Comparison of ENCODE assay signal across 15 cellular contexts in the genomic region with DNA sequence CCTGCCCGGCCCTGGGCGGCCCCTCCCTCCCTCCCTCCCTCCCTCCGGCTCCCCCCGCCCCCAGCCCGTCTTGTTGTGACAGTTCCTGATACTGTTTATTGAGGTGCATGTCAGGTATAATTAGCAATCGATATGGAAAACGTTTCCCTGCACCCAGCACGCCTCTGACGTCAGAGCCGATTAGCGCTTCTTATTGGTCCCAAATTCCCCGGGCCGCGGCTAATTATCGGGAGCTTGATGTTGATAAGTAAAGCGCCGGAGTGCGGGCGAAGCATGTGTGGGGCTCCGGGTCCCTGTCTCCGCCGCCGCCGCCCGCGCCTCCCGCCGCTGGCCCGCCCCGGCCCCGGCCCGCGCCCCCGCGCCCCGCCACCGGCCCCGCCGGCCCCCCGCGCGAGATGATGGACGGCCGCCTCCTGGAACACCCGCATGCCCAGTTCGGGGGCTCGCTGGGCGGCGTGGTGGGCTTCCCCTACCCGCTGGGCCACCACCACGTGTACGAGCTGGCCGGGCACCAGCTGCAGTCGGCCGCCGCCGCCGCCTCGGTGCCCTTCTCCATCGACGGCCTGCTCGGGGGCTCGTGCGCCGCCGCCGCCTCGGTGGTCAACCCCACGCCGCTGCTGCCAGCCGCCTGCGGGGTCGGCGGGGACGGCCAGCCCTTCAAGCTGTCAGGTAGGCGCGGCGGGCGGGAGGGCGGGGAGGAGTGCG. TPM values are rescaled to one million over a fixed set of nuclear protein-coding genes. Genes with fewer than 3 reads are reported as not detected.
DNase-seq lines count a peak whose midpoint lies in the region; ATAC-seq, FAIRE-seq and TF ChIP-seq lines count a peak whose summit lies in the region.
"Had no signal": no experiment of that assay in that cellular context is flagged by ENCODE, and none has a peak within 500 bp of the region (broad histone marks: within the 10 kb centered on the region; RNA-seq: fewer than 3 reads in every experiment).

A gene (plus strand): TSS at position 250 of the 705 bp plus-strand sequence. CDS start 146 bp downstream, at position 396.

- no peak within 1 kb of the TSS for H2BK120ac ChIP-seq in IMR-90 (ENCODE audit: low read depth, low read length)

- TF ChIP-seq CTCF in IMR-90 (conservative IDR thresholded peaks at IDR 0.05; ENCODE audit: low read depth, low read length), result no peak
- no peak for TF ChIP-seq CTCF in astrocyte (IDR thresholded peaks at IDR 0.05; ENCODE audit: insufficient read depth, low read depth, low read length)
- TF ChIP-seq CTCF in neural crest cell (conservative IDR thresholded peaks at IDR 0.05), result no peak
- TF ChIP-seq CTCF in gastroesophageal sphincter (IDR thresholded peaks at IDR 0.05), result no peak
- TF ChIP-seq CTCF in Caco-2 (IDR thresholded peaks at IDR 0.05; ENCODE audit: insufficient read depth in 1 of 2, low read depth in 1 of 2, low read length in 1 of 2, severe bottlenecking in 1 of 2, unreplicated experiment in 1 of 2), result no peak

- peaks cover 51% of the 10 kb centered on the region for H3K27me3 Mint-ChIP-seq in T-helper 2 cell treated with Interferon-gamma antibody and Interleukin-4, amounts not matched to agents 5 μg/mL and 100 μg/mL, for 36 hours (ENCODE audit: low read depth)
- H3K27me3 Mint-ChIP-seq in astrocyte (ENCODE audit: low read depth, unreplicated experiment) (peaks cover 45% of the 10 kb centered on the region), neural crest cell (ENCODE audit: low read depth) (peaks cover 78% of the 10 kb centered on the region), Caco-2 (ENCODE audit: insufficient read depth, unreplicated experiment) (peaks cover 31% of the 10 kb centered on the region)

- H3K4me3 ChIP-seq in IMR-90 (ENCODE audit: insufficient read depth, low read depth, low read length) (no peak within 1 kb of the TSS), astrocyte (ENCODE audit: insufficient read depth, low read depth, low read length) (no peak within 1 kb of the TSS), gastroesophageal sphincter (no peak within 1 kb of the TSS), Caco-2 (ENCODE audit: low read depth, low read length) (no peak within 1 kb of the TSS)
- H3K4me3 ChIP-seq: colonic mucosa, lung, uterus had no signal

- H2AFZ ChIP-seq in IMR-90 (replicated peaks; ENCODE audit: low read length, poor library complexity) (peak within 1 kb of the TSS; percentile 51), astrocyte (ENCODE audit: low read depth, low read length) (no peak within 1 kb of the TSS)

- H3K36me3 ChIP-seq in IMR-90 (ENCODE audit: control insufficient read depth, insufficient read depth, low read length) (no peaks in the 10 kb centered on the region), astrocyte (ENCODE audit: insufficient read depth, low read length) (no peaks in the 10 kb centered on the region), gastroesophageal sphincter (no peaks in the 10 kb centered on the region), Caco-2 (ENCODE audit: control insufficient read depth, insufficient read depth, low read length) (no peaks in the 10 kb centered on the region)
- H3K36me3 ChIP-seq: colonic mucosa, uterus had no signal

- no peak within 1 kb of the TSS for H2BK20ac ChIP-seq in IMR-90 (ENCODE audit: low read depth, low read length)

- no peak within 1 kb of the TSS for H3K14ac ChIP-seq in IMR-90 (replicated peaks; ENCODE audit: low read depth, low read length)

- H3K9ac ChIP-seq in IMR-90 (ENCODE audit: low read depth, low read length) (no peak within 1 kb of the TSS), astrocyte (ENCODE audit: low read length) (no peak within 1 kb of the TSS)

- in situ Hi-C loops in IMR-90 (cut with MboI; ENCODE audit: low sequenced_read_pairs), result no loop called here

- CTCF ChIA-PET in IMR-90 (lab: Yijun Ruan, JAX), result no interaction called here
- CTCF ChIA-PET in Caco-2 (lab: Charles Lee), result no interaction called here

- H4K8ac ChIP-seq in IMR-90 (ENCODE audit: low read depth in 2 of 2, low read length in 2 of 2), result no peak within 1 kb of the TSS

- H3K4me2 ChIP-seq in IMR-90 (ENCODE audit: low read depth, low read length) (no peak within 1 kb of the TSS), astrocyte (ENCODE audit: low read length) (no peak within 1 kb of the TSS)

- no peak within 1 kb of the TSS for H2AK5ac ChIP-seq in IMR-90 (ENCODE audit: low read depth, low read length)

- H3K4me3 Mint-ChIP-seq in T-helper 2 cell treated with Interferon-gamma antibody and Interleukin-4, amounts not matched to agents 5 μg/mL and 100 μg/mL, for 36 hours, result peak within 1 kb of the TSS; percentile 57
- H3K4me3 Mint-ChIP-seq in astrocyte (ENCODE audit: unreplicated experiment) (no peak within 1 kb of the TSS), neural crest cell (peak within 1 kb of the TSS; percentile 67), Caco-2 (ENCODE audit: unreplicated experiment) (no peak within 1 kb of the TSS)

- intact Hi-C loops in IMR-90 (cut with micrococcal nuclease), result no loop called here
- intact Hi-C loops in Caco-2 (cut with micrococcal nuclease; ENCODE audit: unreplicated experiment), result no loop called here

- H3K9me3 ChIP-seq in IMR-90 (ENCODE audit: control insufficient read depth, insufficient read depth, low read length) (peaks cover 26% of the 10 kb centered on the region), astrocyte (ENCODE audit: insufficient read depth, low read depth, low read length) (peaks cover 7% of the 10 kb centered on the region), gastroesophageal sphincter (no peaks in the 10 kb centered on the region), Caco-2 (no peaks in the 10 kb centered on the region)
- H3K9me3 ChIP-seq: colonic mucosa, uterus had no signal

- BruUV-seq in IMR-90 (replicated peaks; lab: Mats Ljungman, UMichigan) (no TSS peak), Caco-2 (replicated peaks; lab: Mats Ljungman, UMichigan) (no TSS peak)

- no peak within 1 kb of the TSS for H2AK9ac ChIP-seq in IMR-90 (replicated peaks; ENCODE audit: low read depth, low read length, poor library complexity)

- H3K27me3 ChIP-seq in IMR-90 (ENCODE audit: control insufficient read depth, insufficient read depth, low read length) (peaks cover 88% of the 10 kb centered on the region), astrocyte (ENCODE audit: insufficient read depth, low read length) (peaks cover 64% of the 10 kb centered on the region), gastroesophageal sphincter (peaks cover 100% of the 10 kb centered on the region), Caco-2 (replicated peaks; ENCODE audit: control insufficient read depth, insufficient read depth, low read length) (peaks cover 3% of the 10 kb centered on the region; the same call in 1 of the 2 replicates)

- 1% methylated on average over 14 of the region's 81 CpGs; no CpG with 5 or more reads in 1 of the 2 experiments for WGBS in IMR-90 (ENCODE audit: extremely low coverage in 2 of 2, insufficient read length in 1 of 2), 2 experiments
- no CpG with 5 or more reads among the region's 81 CpGs for WGBS in gastroesophageal sphincter (ENCODE audit: low coverage in 1 of 2), 2 donors

- H3K4me1 Mint-ChIP-seq in T-helper 2 cell treated with Interferon-gamma antibody and Interleukin-4, amounts not matched to agents 5 μg/mL and 100 μg/mL, for 36 hours (ENCODE audit: low read depth), result peaks cover 5% of the 10 kb centered on the region
- H3K4me1 Mint-ChIP-seq in astrocyte (ENCODE audit: low read depth, unreplicated experiment) (no peaks in the 10 kb centered on the region), neural crest cell (peaks cover 14% of the 10 kb centered on the region), Caco-2 (ENCODE audit: low read depth, unreplicated experiment) (no peaks in the 10 kb centered on the region)

- H3K27ac ChIP-seq in IMR-90 (ENCODE audit: insufficient read depth, low read length) (no peak within 1 kb of the TSS), astrocyte (ENCODE audit: low read depth, low read length) (no peak within 1 kb of the TSS), gastroesophageal sphincter (no peak within 1 kb of the TSS)
- H3K27ac ChIP-seq: colonic mucosa, uterus had no signal

- ATAC-seq in IMR-90 (ENCODE audit: low read depth) (no peak), gastroesophageal sphincter (no peak)

- no peak within 1 kb of the TSS for H3K56ac ChIP-seq in IMR-90 (ENCODE audit: extremely low read depth, insufficient read depth, low read length)

- dilution Hi-C loops in IMR-90 (cut with HindIII; ENCODE audit: low sequenced_read_pairs, unreplicated experiment), result no loop called here

- H3K4me1 ChIP-seq in IMR-90 (ENCODE audit: control insufficient read depth, insufficient read depth, low read length) (no peaks in the 10 kb centered on the region), astrocyte (ENCODE audit: insufficient read depth, low read length) (no peaks in the 10 kb centered on the region), gastroesophageal sphincter (peaks cover 0 to 72% (median 15%) of the 10 kb centered on the region in 3 donors), Caco-2 (0 out of 2 replicates have a peak, but pooled peaks cover 4% of the 10 kb centered on the region)
- H3K4me1 ChIP-seq: colonic mucosa had no signal

- TF ChIP-seq RAD21 in IMR-90 (IDR thresholded peaks at IDR 0.05; ENCODE audit: low read length), result no peak

- no peak for FAIRE-seq in astrocyte (lab: Jason Lieb, UNC)

- no peak within 1 kb of the TSS for H4K91ac ChIP-seq in IMR-90 (ENCODE audit: insufficient read depth, low read depth, low read length)

- POLR2A ChIA-PET in IMR-90 (lab: Charles Lee; ENCODE audit: unreplicated experiment), result no interaction called here
- POLR2A ChIA-PET in Caco-2 (lab: Charles Lee), result no interaction called here

- no peak within 1 kb of the TSS for H3K18ac ChIP-seq in IMR-90 (ENCODE audit: low read depth, low read length)

- no peak for DNase-seq in T-helper 2 cell treated with Interferon-gamma antibody and Interleukin-4, amounts not matched to agents 5 μg/mL and 100 μg/mL, for 36 hours (ENCODE audit: low spot score)
- DNase-seq in T-helper 2 cell (no peak), IMR-90 (no peak), astrocyte (ENCODE audit: low read depth) (no peak), neural crest cell (ENCODE audit: low read depth, low spot score) (no peak), Caco-2 (no peak), NCI-H2107 treated with DMSO at 0.1 percent for 48 hours (lab: John Stamatoyannopoulos, UW; ENCODE audit: unreplicated experiment) (no peak)
- DNase-seq: colonic mucosa, uterus had no signal

- no peak within 1 kb of the TSS for H2BK5ac ChIP-seq in IMR-90 (ENCODE audit: low read depth, low read length, poor library complexity, severe bottlenecking)

- H3K27ac Mint-ChIP-seq in T-helper 2 cell treated with Interferon-gamma antibody and Interleukin-4, amounts not matched to agents 5 μg/mL and 100 μg/mL, for 36 hours, result peak within 1 kb of the TSS; percentile 83
- H3K27ac Mint-ChIP-seq in astrocyte (ENCODE audit: unreplicated experiment) (peak within 1 kb of the TSS; percentile 67), neural crest cell (ENCODE audit: unreplicated experiment) (no peak within 1 kb of the TSS), Caco-2 (ENCODE audit: unreplicated experiment) (no peak within 1 kb of the TSS)

- H2BK15ac ChIP-seq in IMR-90 (ENCODE audit: low read depth, low read length), result no peak within 1 kb of the TSS

- no peak for TF ChIP-seq EP300 in gastroesophageal sphincter (IDR thresholded peaks at IDR 0.05)

- no peaks in the 10 kb centered on the region for H3K79me2 ChIP-seq in astrocyte (ENCODE audit: insufficient read depth, low read length)

- H3K9me3 Mint-ChIP-seq in T-helper 2 cell treated with Interferon-gamma antibody and Interleukin-4, amounts not matched to agents 5 μg/mL and 100 μg/mL, for 36 hours, result peaks cover 12% of the 10 kb centered on the region
- H3K9me3 Mint-ChIP-seq in astrocyte (ENCODE audit: unreplicated experiment) (peaks cover 31% of the 10 kb centered on the region), neural crest cell (no peaks in the 10 kb centered on the region), Caco-2 (ENCODE audit: unreplicated experiment) (no peaks in the 10 kb centered on the region)

- peaks cover 6% of the 10 kb centered on the region for H3K36me3 Mint-ChIP-seq in T-helper 2 cell treated with Interferon-gamma antibody and Interleukin-4, amounts not matched to agents 5 μg/mL and 100 μg/mL, for 36 hours (ENCODE audit: low read depth)
- H3K36me3 Mint-ChIP-seq in astrocyte (ENCODE audit: low read depth, unreplicated experiment) (peaks cover 9% of the 10 kb centered on the region), neural crest cell (ENCODE audit: low read depth) (peaks cover 3% of the 10 kb centered on the region), Caco-2 (ENCODE audit: insufficient read depth, unreplicated experiment) (no peaks in the 10 kb centered on the region)

- no peaks in the 10 kb centered on the region for H3K9me1 ChIP-seq in IMR-90 (ENCODE audit: insufficient read depth, low read length)

- TF ChIP-seq POLR2A in IMR-90 (IDR thresholded peaks at IDR 0.05; ENCODE audit: low read depth, low read length), result no peak
- TF ChIP-seq POLR2A in gastroesophageal sphincter (IDR thresholded peaks at IDR 0.05), result no peak

- H3K79me1 ChIP-seq in IMR-90 (ENCODE audit: low read depth in 1 of 2, low read length in 2 of 2), result no peaks in the 10 kb centered on the region

- H3K4ac ChIP-seq in IMR-90 (ENCODE audit: low read depth, low read length), result no peak within 1 kb of the TSS

- peaks cover 22% of the 10 kb centered on the region; the same call in 1 of the 2 replicates for H4K20me1 ChIP-seq in IMR-90 (ENCODE audit: insufficient read depth, low read length)
- peaks cover 7% of the 10 kb centered on the region for H4K20me1 ChIP-seq in astrocyte (ENCODE audit: insufficient read depth, low read length)

- no peak within 1 kb of the TSS for H4K5ac ChIP-seq in IMR-90 (ENCODE audit: low read depth, low read length)

- no peak within 1 kb of the TSS for H3K23ac ChIP-seq in IMR-90 (ENCODE audit: low read depth, low read length)

RNA-seq across cellular contexts. Expression of the gene that starts here (rescaled TPM):
- total RNA-seq in IMR-90 (2012; rRNA removed), result not detected in 2 replicates
- not detected in 2 replicates for polyA plus RNA-seq in IMR-90 (2012; rRNA removed)
- not detected in 2 replicates for polyA plus RNA-seq in IMR-90 (2012; cell fraction: cytosol; rRNA removed)
- polyA plus RNA-seq in IMR-90 (2012; cell fraction: nucleus; rRNA removed; ENCODE audit: low replicate concordance), result not detected in 2 replicates
- total RNA-seq in astrocyte, result not detected in 2 replicates
- 2.4 and 2.7 TPM in 2 replicates for total RNA-seq in neural crest cell
- not detected for total RNA-seq in gastroesophageal sphincter
- total RNA-seq in Caco-2 (2022), result not detected in 2 replicates
- total RNA-seq: colonic mucosa, H4, lung, OCI-LY7, posterior vena cava, uterus had no signal
- polyA plus RNA-seq: AG04450, lung had no signal

Comparison
In these comparisons a context has a peak if more than half of its experiments do, and no peak if none do; other contexts are left out.
1. H3K27ac Mint-ChIP-seq: peak in T-helper 2 cell treated with Interferon-gamma antibody and Interleukin-4, amounts not matched to agents 5 μg/mL and 100 μg/mL, for 36 hours (single experiment) and astrocyte (single experiment); none in neural crest cell (single experiment) and Caco-2 (single experiment).
2. H3K4me3 Mint-ChIP-seq: peak in T-helper 2 cell treated with Interferon-gamma antibody and Interleukin-4, amounts not matched to agents 5 μg/mL and 100 μg/mL, for 36 hours (single experiment) and neural crest cell (single experiment); none in astrocyte (single experiment) and Caco-2 (single experiment).